In the genomic region with DNA sequence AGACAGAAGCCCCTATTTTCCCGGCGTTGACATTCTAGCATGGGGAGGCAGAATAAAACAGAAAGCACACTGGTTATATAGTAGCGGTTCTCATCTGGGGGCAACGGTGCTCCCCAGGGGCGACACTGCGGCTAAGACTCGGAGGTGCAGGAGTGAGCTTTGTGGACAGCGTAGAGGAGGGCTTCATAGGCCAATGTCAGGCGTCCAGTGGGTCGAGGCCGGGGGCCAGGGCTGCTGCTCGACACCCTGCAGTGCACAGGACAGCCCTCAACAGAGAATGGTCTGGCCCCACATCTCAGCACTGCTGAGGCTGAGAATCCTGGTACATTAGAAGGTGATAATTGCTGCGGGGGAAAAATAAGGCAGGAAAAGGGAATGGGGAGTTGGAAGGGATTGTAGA, we compare ENCODE assay signal across 1 cellular context.
TF ChIP-seq lines count a peak whose summit lies in the region.

No MANE protein-coding gene starts in this region.

TF ChIP-seq in WTC11, 78 proteins besides CTCF, POLR2A, EP300 and RAD21 (continued from another document):
- TF ChIP-seq NR3C1 (CRISPR knock-in tag; conservative IDR thresholded peaks at IDR 0.05; ENCODE audit: low read depth), result no peak
